In genomic region chr5:180920710-180921109, GRCh38 we compare ENCODE assay signal across 36 cellular contexts. TPM values are rescaled to one million over a fixed set of nuclear protein-coding genes. Genes with fewer than 3 reads are reported as not detected.
"Had no signal": no experiment of that assay in that cellular context is flagged by ENCODE, and none has a peak within 500 bp of the region (broad histone marks: within the 10 kb centered on the region; RNA-seq: fewer than 3 reads in every experiment).

No MANE protein-coding gene starts in this region.

- H3K27me3 ChIP-seq: adrenal gland, ascending aorta, body of pancreas, brain microvascular endothelial cell, breast epithelium, cardiac muscle cell had no signal

- FAIRE-seq: astrocyte had no signal

- ATAC-seq: activated naive CD4-positive, alpha-beta T cell treated with anti-CD3 and anti-CD28 coated beads, Interleukin-2, amount 50 U/mL, for 72 hours; activated naive CD8-positive, alpha-beta T cell treated with anti-CD3 and anti-CD28 coated beads, Interleukin-2, amount 50 U/mL, for 24 hours; activated T-cell treated with anti-CD3 and anti-CD28 coated beads, Interleukin-2, amount 50 U/mL, for 4 hours; activated T-cell treated with anti-CD3 and anti-CD28 coated beads, Interleukin-2, amount 50 U/mL, for 72 hours; activated T-helper 17 cell treated with anti-CD3 and anti-CD28 coated beads, Interleukin-2, amount 50 U/mL, for 72 hours; body of pancreas had no signal

- H3K9me3 ChIP-seq: adrenal gland, body of pancreas had no signal

- H3K36me3 ChIP-seq: adrenal gland, ascending aorta, brain microvascular endothelial cell, breast epithelium, cardiac muscle cell had no signal

- H3K4me1 ChIP-seq: adrenal gland, ascending aorta, body of pancreas, breast epithelium had no signal

- H3K4me3 ChIP-seq: adrenal gland, ascending aorta, body of pancreas, breast epithelium, cardiac muscle cell had no signal

- H3K27ac ChIP-seq: adrenal gland, ascending aorta, body of pancreas, brain microvascular endothelial cell, breast epithelium, cardiac muscle cell had no signal

- DNase-seq: activated effector memory CD4-positive, alpha-beta T cell treated with anti-CD3 and anti-CD28 coated beads, Interleukin-2, amount 50 U/mL, for 16 hours; activated effector memory CD4-positive, alpha-beta T cell treated with Interleukin-2 at 50 U/mL for 16 hours; activated gamma-delta T cell; activated gamma-delta T cell treated with Interleukin-2 at 50 U/mL for 16 hours; activated naive CD4-positive, alpha-beta T cell; activated naive CD4-positive, alpha-beta T cell treated with anti-CD3 and anti-CD28 coated beads for 36 hours; activated naive CD4-positive, alpha-beta T cell treated with anti-CD3 and anti-CD28 coated beads, Interleukin-2, amount 10 ng/mL, durations not matched to agents 7 days and 5 days; activated naive CD4-positive, alpha-beta T cell treated with anti-CD3 and anti-CD28 coated beads, Interleukin-2, amount 50 U/mL, for 16 hours; activated naive CD4-positive, alpha-beta T cell treated with Interleukin-2 at 50 U/mL for 16 hours; activated naive CD8-positive, alpha-beta T cell treated with anti-CD3 and anti-CD28 coated beads for 36 hours; activated naive CD8-positive, alpha-beta T cell treated with anti-CD3 and anti-CD28 coated beads, Interleukin-2, amount 10 ng/mL, durations not matched to agents 7 days and 5 days; activated naive CD8-positive, alpha-beta T cell treated with anti-CD3 and anti-CD28 coated beads, Interleukin-2, amount 50 U/mL, for 24 hours; activated T-cell treated with anti-CD3 and anti-CD28 coated beads, Interleukin-2, amount 50 U/mL, for 1 hour; activated T-cell treated with anti-CD3 and anti-CD28 coated beads, Interleukin-2, amount 50 U/mL, for 24 hours; activated T-cell treated with anti-CD3 and anti-CD28 coated beads, Interleukin-2, amount 50 U/mL, for 4 hours; activated T-cell treated with anti-CD3 and anti-CD28 coated beads, Interleukin-2, amount 50 U/mL, for 48 hours; activated T-cell treated with anti-CD3 and anti-CD28 coated beads, Interleukin-2, amount 50 U/mL, for 72 hours; adrenal gland; amniotic stem cell; amygdala; anterior cingulate cortex; aorta; body of pancreas; brain microvascular endothelial cell; caudate nucleus; central memory CD4-positive, alpha-beta T cell; cerebellar nuclear complex had no signal

RNA-seq across cellular contexts. Expression of gene BTNL8, which starts 21.8 kb away (rescaled TPM):
- total RNA-seq: activated naive CD4-positive, alpha-beta T cell treated with anti-CD3 and anti-CD28 coated beads for 36 hours; activated naive CD4-positive, alpha-beta T cell treated with anti-CD3 and anti-CD28 coated beads, Interleukin-2, amount 50 U/mL, for 72 hours; activated naive CD8-positive, alpha-beta T cell treated with anti-CD3 and anti-CD28 coated beads, Interleukin-2, amount 10 ng/mL, durations not matched to agents 7 days and 5 days; activated T-cell treated with anti-CD3 and anti-CD28 coated beads, Interleukin-2, amount 50 U/mL, for 4 hours; activated T-helper 1 cell treated with anti-CD3 and anti-CD28 coated beads, Interleukin-12 subunit alpha, Interleukin-12 subunit beta, Interleukin-2, Interleukin-4 antibody, amounts not matched to agents 30 ng/mL and 10 ng/mL and 1 ng/mL, durations not matched to agents 14 hours and 24 hours and 36 hours; ascending aorta; astrocyte; cardiac muscle cell; cerebellum; chondrocyte had no signal
